11 cellular contexts compared by ENCODE assay signal in genomic region chr15:99250001-99250400, GRCh38. TPM values are rescaled to one million over a fixed set of nuclear protein-coding genes. Genes with fewer than 3 reads are reported as not detected.
DNase-seq lines count a peak whose midpoint lies in the region; ATAC-seq and TF ChIP-seq lines count a peak whose summit lies in the region.
"Had no signal": no experiment of that assay in that cellular context is flagged by ENCODE, and none has a peak within 500 bp of the region (broad histone marks: within the 10 kb centered on the region; RNA-seq: fewer than 3 reads in every experiment).

No MANE protein-coding gene starts in this region.

- no peak for DNase-seq in IMR-90
- no peak for DNase-seq in chondrocyte (ENCODE audit: low spot score)
- DNase-seq in mesenchymal stem cell: no peak
- DNase-seq in Calu3: no peak
- DNase-seq: activated B cell treated with CpG ODN at 0.5 μM for 24 hours; central memory CD4-positive, alpha-beta T cell; NCI-H2081 had no signal

- TF ChIP-seq RAD21 in IMR-90 (IDR thresholded peaks at IDR 0.05; ENCODE audit: low read length): no peak

- H2AFZ ChIP-seq in IMR-90 (replicated peaks; ENCODE audit: low read length, poor library complexity): no peak overlapping the region
- no peak overlapping the region for H2AFZ ChIP-seq in mesenchymal stem cell (ENCODE audit: low read depth, low read length)

- no peak overlapping the region for H2BK15ac ChIP-seq in IMR-90 (ENCODE audit: low read depth, low read length)
- no peak overlapping the region for H2BK15ac ChIP-seq in mesenchymal stem cell (ENCODE audit: low read depth, poor library complexity, severe bottlenecking)

- ATAC-seq in IMR-90 (ENCODE audit: low read depth) (no peak), GM21717 (IDR thresholded peaks at IDR 0.05; ENCODE audit: unreplicated experiment) (no peak), HG03469 (IDR thresholded peaks at IDR 0.05; ENCODE audit: unreplicated experiment) (no peak), HG03025 (IDR thresholded peaks at IDR 0.05; ENCODE audit: low FRiP score, unreplicated experiment) (no peak)

- H2AK5ac ChIP-seq in IMR-90 (ENCODE audit: low read depth, low read length) (no peak overlapping the region), mesenchymal stem cell (ENCODE audit: low read length, severe bottlenecking) (no peak overlapping the region)

- POLR2A ChIA-PET in IMR-90 (lab: Charles Lee; ENCODE audit: unreplicated experiment): no interaction called here

- H3K36me3 ChIP-seq in IMR-90 (ENCODE audit: control insufficient read depth, insufficient read depth, low read length) (no peaks in the 10 kb centered on the region), mesenchymal stem cell (ENCODE audit: control insufficient read depth in 1 of 2, insufficient read depth in 2 of 2, low read depth in 1 of 2, low read length in 2 of 2) (peaks cover 0 to under 1% of the 10 kb centered on the region in 2 experiments)

- in situ Hi-C loops in IMR-90 (cut with MboI; ENCODE audit: low sequenced_read_pairs): loop anchor here (25.0 kb wide), 2 partner anchors 862 to 1337 kb away; no protein-coding TSS in a partner anchor

- no peak overlapping the region for H3K14ac ChIP-seq in IMR-90 (replicated peaks; ENCODE audit: low read depth, low read length)
- no peak overlapping the region for H3K14ac ChIP-seq in mesenchymal stem cell (ENCODE audit: low read length in 2 of 2)

- H4K5ac ChIP-seq in IMR-90 (ENCODE audit: low read depth, low read length): peak overlapping the region; percentile 46; the same call in 1 of the 2 replicates

- H3K27ac Mint-ChIP-seq in chondrocyte (ENCODE audit: unreplicated experiment): peak overlapping the region; percentile 92
- H3K27ac Mint-ChIP-seq in Calu3 (ENCODE audit: unreplicated experiment): no peak overlapping the region

- H3K79me1 ChIP-seq in IMR-90 (ENCODE audit: low read depth in 1 of 2, low read length in 2 of 2) (peaks cover 3 to 35% of the 10 kb centered on the region in 2 experiments; a peak in 2 of 4 replicates), mesenchymal stem cell (replicated peaks; ENCODE audit: low read length, poor library complexity, severe bottlenecking) (peaks cover 17% of the 10 kb centered on the region)

- H4K8ac ChIP-seq in IMR-90 (ENCODE audit: low read depth in 2 of 2, low read length in 2 of 2) (peak overlapping the region in 1 of 2 experiments; percentile 98; a peak in 2 of 4 replicates), mesenchymal stem cell (ENCODE audit: low read length) (no peak overlapping the region)

- peak overlapping the region; percentile 94; the same call in 1 of the 2 replicates for H3K9ac ChIP-seq in IMR-90 (ENCODE audit: low read depth, low read length)
- peak overlapping the region; percentile 96 for H3K9ac ChIP-seq in mesenchymal stem cell (ENCODE audit: low read length)

- no peaks in the 10 kb centered on the region for H3K27me3 ChIP-seq in IMR-90 (ENCODE audit: control insufficient read depth, insufficient read depth, low read length)
- no peaks in the 10 kb centered on the region for H3K27me3 ChIP-seq in mesenchymal stem cell (ENCODE audit: control insufficient read depth in 1 of 2, insufficient read depth in 1 of 2, low read length in 2 of 2)

- H3K18ac ChIP-seq in IMR-90 (ENCODE audit: low read depth, low read length): no peak overlapping the region
- no peak overlapping the region for H3K18ac ChIP-seq in mesenchymal stem cell (ENCODE audit: low read depth in 1 of 2, low read length in 2 of 2)

- H3K27ac ChIP-seq in 22Rv1 (peak overlapping the region; percentile 96), IMR-90 (ENCODE audit: insufficient read depth, low read length) (peak overlapping the region; percentile 23; the same call in 1 of the 2 replicates), mesenchymal stem cell (ENCODE audit: low read length, poor library complexity, severe bottlenecking) (no peak overlapping the region)

- H3K9me1 ChIP-seq in IMR-90 (ENCODE audit: insufficient read depth, low read length): no peaks in the 10 kb centered on the region

- no peak overlapping the region for H2BK120ac ChIP-seq in IMR-90 (ENCODE audit: low read depth, low read length)
- no peak overlapping the region for H2BK120ac ChIP-seq in mesenchymal stem cell (ENCODE audit: low read depth, low read length)

- H2AK9ac ChIP-seq in IMR-90 (replicated peaks; ENCODE audit: low read depth, low read length, poor library complexity): no peak overlapping the region

- H3K4me1 ChIP-seq in IMR-90 (ENCODE audit: control insufficient read depth, insufficient read depth, low read length): peaks cover 5% of the 10 kb centered on the region
- peaks cover 5% of the 10 kb centered on the region for H3K4me1 ChIP-seq in mesenchymal stem cell (ENCODE audit: control insufficient read depth, insufficient read depth, low read depth, low read length)

- peak overlapping the region; percentile 39 for H2BK5ac ChIP-seq in IMR-90 (ENCODE audit: low read depth, low read length, poor library complexity, severe bottlenecking)
- no peak overlapping the region for H2BK5ac ChIP-seq in mesenchymal stem cell (ENCODE audit: low read depth, low read length, poor library complexity, severe bottlenecking)

- no peak overlapping the region for H2BK20ac ChIP-seq in IMR-90 (ENCODE audit: low read depth, low read length)

- H3K4me1 Mint-ChIP-seq in chondrocyte (ENCODE audit: low read depth) (peaks cover 35% of the 10 kb centered on the region), Calu3 (ENCODE audit: low read depth, unreplicated experiment) (peaks cover 24% of the 10 kb centered on the region)

- BruUV-seq in IMR-90 (replicated peaks; lab: Mats Ljungman, UMichigan) (no TSS peak), Calu3 (replicated peaks; lab: Mats Ljungman, UMichigan) (no TSS peak)

- dilution Hi-C loops in IMR-90 (cut with HindIII; ENCODE audit: low sequenced_read_pairs, unreplicated experiment): no loop called here

- no CpG with 5 or more reads among the region's 4 CpGs for WGBS in IMR-90 (ENCODE audit: extremely low coverage in 2 of 2, insufficient read length in 1 of 2), 2 experiments
- 69% methylated on average over 1 of the region's 4 CpGs for WGBS in mesenchymal stem cell

- no peaks in the 10 kb centered on the region for H3K27me3 Mint-ChIP-seq in chondrocyte (ENCODE audit: low read depth)
- H3K27me3 Mint-ChIP-seq in Calu3 (ENCODE audit: unreplicated experiment): no peaks in the 10 kb centered on the region
- H3K27me3 Mint-ChIP-seq: activated B cell treated with CpG ODN at 0.5 μM for 24 hours had no signal

- H4K91ac ChIP-seq in IMR-90 (ENCODE audit: insufficient read depth, low read depth, low read length): no peak overlapping the region
- H4K91ac ChIP-seq in mesenchymal stem cell (ENCODE audit: low read length): no peak overlapping the region

- no peaks in the 10 kb centered on the region for H3K36me3 Mint-ChIP-seq in chondrocyte (ENCODE audit: low read depth)
- peaks cover 16% of the 10 kb centered on the region for H3K36me3 Mint-ChIP-seq in Calu3 (ENCODE audit: insufficient read depth, unreplicated experiment)

- no peak overlapping the region for H3K23ac ChIP-seq in IMR-90 (ENCODE audit: low read depth, low read length)
- H3K23ac ChIP-seq in mesenchymal stem cell (ENCODE audit: low read length in 2 of 2): no peak overlapping the region

- H3K9me3 Mint-ChIP-seq in chondrocyte (ENCODE audit: low read depth): no peaks in the 10 kb centered on the region
- no peaks in the 10 kb centered on the region for H3K9me3 Mint-ChIP-seq in Calu3 (ENCODE audit: low read depth, unreplicated experiment)
- H3K9me3 Mint-ChIP-seq: activated B cell treated with CpG ODN at 0.5 μM for 24 hours had no signal

- TF ChIP-seq CTCF in 22Rv1 (IDR thresholded peaks at IDR 0.05) (no peak), IMR-90 (conservative IDR thresholded peaks at IDR 0.05; ENCODE audit: low read depth, low read length) (no peak), chondrocyte (IDR thresholded peaks at IDR 0.05) (no peak), Calu3 (IDR thresholded peaks at IDR 0.05; ENCODE audit: unreplicated experiment) (no peak)

- no peaks in the 10 kb centered on the region for H4K20me1 ChIP-seq in IMR-90 (ENCODE audit: insufficient read depth, low read length)

- no peak overlapping the region for H3K4ac ChIP-seq in IMR-90 (ENCODE audit: low read depth, low read length)
- no peak overlapping the region for H3K4ac ChIP-seq in mesenchymal stem cell (ENCODE audit: low read depth in 1 of 2, low read length in 2 of 2)

- H3K4me2 ChIP-seq in IMR-90 (ENCODE audit: low read depth, low read length): peak overlapping the region; percentile 100
- H3K4me2 ChIP-seq in mesenchymal stem cell (ENCODE audit: low read length, poor library complexity, severe bottlenecking): no peak overlapping the region

- intact Hi-C loops in IMR-90 (cut with micrococcal nuclease) (no loop called here), Calu3 (cut with micrococcal nuclease; ENCODE audit: unreplicated experiment) (loop anchor here (5.0 kb wide), 1 partner anchor 377 kb away; no protein-coding TSS in a partner anchor)

- CTCF ChIA-PET in IMR-90 (lab: Yijun Ruan, JAX) (no interaction called here), Calu3 (lab: Charles Lee) (interaction anchor here (2.4 kb wide), 1 partner anchor 483 kb away, joined by 8 read pairs; the partner anchor contains the start of gene LYSMD4)

- H3K4me3 ChIP-seq in IMR-90 (ENCODE audit: insufficient read depth, low read depth, low read length) (peak overlapping the region; percentile 97), mesenchymal stem cell (ENCODE audit: insufficient read depth in 1 of 2, low read depth in 1 of 2, low read length in 2 of 2) (peak overlapping the region in 1 of 2 experiments; percentile 94)

- no peak overlapping the region for H3K56ac ChIP-seq in IMR-90 (ENCODE audit: extremely low read depth, insufficient read depth, low read length)

- H3K9me3 ChIP-seq in IMR-90 (ENCODE audit: control insufficient read depth, insufficient read depth, low read length) (no peaks in the 10 kb centered on the region), mesenchymal stem cell (ENCODE audit: control insufficient read depth, low read length) (no peaks in the 10 kb centered on the region)

- no peak overlapping the region for H2BK12ac ChIP-seq in mesenchymal stem cell (ENCODE audit: low read length in 2 of 2)

- no peak overlapping the region for H3K4me3 Mint-ChIP-seq in chondrocyte (ENCODE audit: unreplicated experiment)
- no peak overlapping the region for H3K4me3 Mint-ChIP-seq in Calu3 (ENCODE audit: low read depth, unreplicated experiment)

- TF ChIP-seq POLR2A in IMR-90 (IDR thresholded peaks at IDR 0.05; ENCODE audit: low read depth, low read length): no peak

RNA-seq across cellular contexts. Expression of gene TTC23, which starts 0.6 kb away (rescaled TPM):
- 28.3 and 29.8 TPM in 2 replicates for total RNA-seq in IMR-90 (2012; rRNA removed)
- 5.2 and 7.8 TPM in 2 replicates for polyA plus RNA-seq in IMR-90 (2012; rRNA removed)
- polyA plus RNA-seq in IMR-90 (2012; cell fraction: cytosol; rRNA removed): 2.1 and 3.0 TPM in 2 replicates
- polyA plus RNA-seq in IMR-90 (2012; cell fraction: nucleus; rRNA removed; ENCODE audit: low replicate concordance): 6.6 and 9.5 TPM in 2 replicates
- total RNA-seq in chondrocyte: 21.3 to 27.7 TPM (median 25.0 TPM) in 3 replicates
- polyA plus RNA-seq in mesenchymal stem cell (2013, experiment 1 of 2): 17.5 TPM
- 17.1 TPM for polyA plus RNA-seq in mesenchymal stem cell (2013, experiment 2 of 2)
- total RNA-seq in Calu3 (2022): 17.4 and 18.9 TPM in 2 replicates

RNA-seq across cellular contexts. Expression of gene LRRC28, which starts 1.3 kb away (rescaled TPM):
- total RNA-seq in IMR-90 (2012; rRNA removed) (17.5 and 21.1 TPM in 2 replicates), chondrocyte (28.5 to 36.3 TPM (median 35.8 TPM) in 3 replicates), Calu3 (2022) (15.9 and 21.8 TPM in 2 replicates)
- polyA plus RNA-seq in IMR-90 (2012; rRNA removed): 10.3 and 12.7 TPM in 2 replicates
- polyA plus RNA-seq in IMR-90 (2012; cell fraction: cytosol; rRNA removed): 5.9 and 6.3 TPM in 2 replicates
- 1.9 and 12.6 TPM in 2 replicates for polyA plus RNA-seq in IMR-90 (2012; cell fraction: nucleus; rRNA removed; ENCODE audit: low replicate concordance)
- 17.9 TPM for polyA plus RNA-seq in mesenchymal stem cell (2013, experiment 1 of 2)
- 18.1 TPM for polyA plus RNA-seq in mesenchymal stem cell (2013, experiment 2 of 2)
